Comparison of ENCODE assay signal across 20 cellular contexts in genomic region chr21:34730194-34730593, GRCh38.
DNase-seq lines count a peak whose midpoint lies in the region; ATAC-seq, FAIRE-seq and TF ChIP-seq lines count a peak whose summit lies in the region.
"Had no signal": no experiment of that assay in that cellular context is flagged by ENCODE, and none has a peak within 500 bp of the region (broad histone marks: within the 10 kb centered on the region; RNA-seq: fewer than 3 reads in every experiment).

No MANE protein-coding gene starts in this region.

- no TSS peak for BruUV-seq in K562 (replicated peaks; lab: Mats Ljungman, UMichigan)

- no peak overlapping the region for H3K9ac ChIP-seq in K562 (ENCODE audit: insufficient read depth in 1 of 2, low read depth in 2 of 2, low read length in 2 of 2)

- H3K4me3 ChIP-seq in LNCaP clone FGC (ENCODE audit: low read depth, low read length) (no peak overlapping the region), K562 (no peak overlapping the region), stomach (no peak overlapping the region), transverse colon (no peak overlapping the region)

- H3K4me1 Mint-ChIP-seq in chondrocyte (ENCODE audit: low read depth), result peaks cover 17% of the 10 kb centered on the region
- H3K4me1 Mint-ChIP-seq: CD4-positive, alpha-beta memory T cell had no signal

- TF ChIP-seq RAD21 in K562 (CRISPR knock-in tag; conservative IDR thresholded peaks at IDR 0.05 in 1 of 2, IDR thresholded peaks at IDR 0.05 in 1 of 2), result no peak

- CTCF ChIA-PET in K562 (lab: Yijun Ruan, JAX; ENCODE audit: low intra/inter-chr PET ratio), result no interaction called here

- no peaks in the 10 kb centered on the region for H4K20me1 ChIP-seq in K562 (replicated peaks; ENCODE audit: control insufficient read depth, insufficient read depth, low read length)

- H3K36me3 ChIP-seq in K562 (ENCODE audit: control insufficient read depth, insufficient read depth, low read length) (no peaks in the 10 kb centered on the region), stomach (no peaks in the 10 kb centered on the region), transverse colon (no peaks in the 10 kb centered on the region)

- H3K4me1 ChIP-seq in K562 (replicated peaks in 1 of 2; ENCODE audit: control insufficient read depth in 2 of 2, insufficient read depth in 2 of 2, low read length in 2 of 2), result no peaks in the 10 kb centered on the region; a peak in 1 of 5 replicates
- peaks cover 15 to 35% (median 28%) of the 10 kb centered on the region in 4 donors for H3K4me1 ChIP-seq in stomach
- no peaks in the 10 kb centered on the region for H3K4me1 ChIP-seq in transverse colon

- intact Hi-C loops in K562 (cut with micrococcal nuclease), result no loop called here
- intact Hi-C loops in stomach (cut with DNase I; ENCODE audit: low total_unique reads), result no loop called here
- intact Hi-C loops in transverse colon (cut with DNase I; ENCODE audit: low total_unique reads), result no loop called here

- H3K79me2 ChIP-seq in K562 (ENCODE audit: control insufficient read depth, insufficient read depth, low read length), result no peaks in the 10 kb centered on the region

- H2AFZ ChIP-seq in K562 (ENCODE audit: low read depth, low read length), result no peak overlapping the region

- peaks cover 19 to 21% of the 10 kb centered on the region in 2 experiments for H3K27me3 ChIP-seq in K562 (ENCODE audit: control insufficient read depth in 2 of 2, insufficient read depth in 2 of 2, low read length in 2 of 2)
- H3K27me3 ChIP-seq in stomach, result no peaks in the 10 kb centered on the region
- H3K27me3 ChIP-seq in transverse colon, result no peaks in the 10 kb centered on the region

- POLR2A ChIA-PET in K562 (lab: Yijun Ruan, JAX), result interaction anchor here (0.5 to 1.1 kb wide), 5 partner anchors 18 to 880 kb away, joined by 3 read pairs; no protein-coding TSS in a partner anchor

- under 1% methylated on average over 7 of the region's 7 CpGs for WGBS in K562 (ENCODE audit: insufficient coverage, low coverage, missing lambda C conversion rate)
- 33 to 67% (median 53%) methylated on average over 7 of the region's 7 CpGs for WGBS in stomach, 5 donors
- 89 to 94% methylated on average over 7 of the region's 7 CpGs for WGBS in transverse colon (ENCODE audit: low coverage in 1 of 2), 2 donors

- H3K36me3 Mint-ChIP-seq in chondrocyte (ENCODE audit: low read depth), result peaks cover 2% of the 10 kb centered on the region
- H3K36me3 Mint-ChIP-seq: CD14-positive monocyte; CD4-positive, alpha-beta memory T cell had no signal

- no peak for ATAC-seq in K562
- ATAC-seq: HCT116 had no signal

- no peaks in the 10 kb centered on the region for H3K9me3 Mint-ChIP-seq in chondrocyte (ENCODE audit: low read depth)
- H3K9me3 Mint-ChIP-seq: CD4-positive, alpha-beta memory T cell; HFFc6 had no signal

- TF ChIP-seq EP300 in K562 (IDR thresholded peaks at IDR 0.05; ENCODE audit: low read length) (no peak), stomach (IDR thresholded peaks at IDR 0.05) (no peak), transverse colon (IDR thresholded peaks at IDR 0.05; ENCODE audit: low read depth) (no peak)

- no peak overlapping the region for H3K27ac Mint-ChIP-seq in chondrocyte (ENCODE audit: unreplicated experiment)
- H3K27ac Mint-ChIP-seq: CD14-positive monocyte; CD4-positive, alpha-beta memory T cell; HFFc6 had no signal

- peak overlapping the region; percentile 93 for H3K27ac ChIP-seq in C4-2B
- no peak overlapping the region for H3K27ac ChIP-seq in K562 (ENCODE audit: extremely low read depth, low read depth, low read length)
- peak overlapping the region; percentile 54 to 90 (median 62) for H3K27ac ChIP-seq in stomach
- no peak overlapping the region for H3K27ac ChIP-seq in transverse colon
- H3K27ac ChIP-seq: HL-60 had no signal

- TF ChIP-seq POLR2A in K562 (conservative IDR thresholded peaks at IDR 0.05) (no peak), stomach (IDR thresholded peaks at IDR 0.05) (no peak), transverse colon (IDR thresholded peaks at IDR 0.05) (no peak)

- FAIRE-seq in K562 (lab: Jason Lieb, UNC), result no peak
- FAIRE-seq: A204.1 had no signal

- H3K9me3 ChIP-seq in K562 (replicated peaks; ENCODE audit: control insufficient read depth, insufficient read depth, low read depth, low read length) (no peaks in the 10 kb centered on the region), stomach (no peaks in the 10 kb centered on the region), transverse colon (no peaks in the 10 kb centered on the region)

- H3K27me3 Mint-ChIP-seq in chondrocyte (ENCODE audit: low read depth), result no peaks in the 10 kb centered on the region

- DNase-seq in LNCaP clone FGC (ENCODE audit: low read depth) (peak; percentile 72), K562 (ENCODE audit: extremely low read depth in 1 of 4, low spot score in 3 of 4) (no peak), stomach (no peak), COLO829 (ENCODE audit: low spot score) (no peak), transverse colon (no peak), chondrocyte (ENCODE audit: low spot score) (no peak)
- DNase-seq: ACHN; AML-193; Calu3; CD4-positive, alpha-beta memory T cell; DMS79 treated with DMSO at 0.1 percent for 48 hours; GF-D8; GOT3; H7; HFFc6 had no signal

- no peak overlapping the region for H3K4me3 Mint-ChIP-seq in chondrocyte (ENCODE audit: unreplicated experiment)
- H3K4me3 Mint-ChIP-seq: CD14-positive monocyte; CD4-positive, alpha-beta memory T cell; HFFc6 had no signal

- in situ Hi-C loops in K562 (cut with MboI) (no loop called here), transverse colon (cut with MboI; ENCODE audit: low pct_ligation_motif_present in 1 of 4, low pct_unique_long_range_greater_than_20kb in 1 of 4, low sequenced_read_pairs in 3 of 4) (loop anchor here (25.0 kb wide), 2 partner anchors 682 to 1107 kb away; no protein-coding TSS in a partner anchor)

- no peaks in the 10 kb centered on the region for H3K9me1 ChIP-seq in K562 (ENCODE audit: control insufficient read depth, insufficient read depth, low read length)

- TF ChIP-seq CTCF in C4-2B (conservative IDR thresholded peaks at IDR 0.05), result no peak
- no peak for TF ChIP-seq CTCF in LNCaP clone FGC (IDR thresholded peaks at IDR 0.05; ENCODE audit: control insufficient read depth, extremely low read depth, insufficient read depth)
- TF ChIP-seq CTCF in K562 (IDR thresholded peaks at IDR 0.05 in 2 of 3, conservative IDR thresholded peaks at IDR 0.05 in 1 of 3; ENCODE audit: insufficient read depth in 2 of 3, low read depth in 1 of 3, low read length in 3 of 3), result no peak
- no peak for TF ChIP-seq CTCF in stomach (IDR thresholded peaks at IDR 0.05)
- TF ChIP-seq CTCF in transverse colon (IDR thresholded peaks at IDR 0.05), result no peak
- no peak for TF ChIP-seq CTCF in chondrocyte (IDR thresholded peaks at IDR 0.05)

- H3K4me2 ChIP-seq in K562 (ENCODE audit: insufficient read depth, low read length), result no peak overlapping the region

TF ChIP-seq in K562, 482 proteins besides CTCF, POLR2A, EP300 and RAD21:
- TF ChIP-seq PCBP2 (IDR thresholded peaks at IDR 0.05; ENCODE audit: low read depth, low read length, poor library complexity, severe bottlenecking), result no peak
- TF ChIP-seq DDX20 (tag; IDR thresholded peaks at IDR 0.05; ENCODE audit: low read depth), result 0 out of 2 replicates have a peak, but pooled peaks have one; percentile 26
- 0 out of 2 replicates have a peak, but pooled peaks have one; percentile 33 for TF ChIP-seq ELF1 (tag; IDR thresholded peaks at IDR 0.05)
- peak; percentile 13; the same call in 1 of the 2 replicates for TF ChIP-seq VEZF1 (CRISPR knock-in tag; IDR thresholded peaks at IDR 0.05)

Comparison
In these comparisons a context has a peak if more than half of its experiments do, and no peak if none do; other contexts are left out.
1. H3K27ac ChIP-seq: peak in C4-2B (single experiment) and stomach (5 of 5); none in K562 (single experiment) and transverse colon (0 of 4).